Comparison of ENCODE assay signal across 23 cellular contexts in the genomic region with DNA sequence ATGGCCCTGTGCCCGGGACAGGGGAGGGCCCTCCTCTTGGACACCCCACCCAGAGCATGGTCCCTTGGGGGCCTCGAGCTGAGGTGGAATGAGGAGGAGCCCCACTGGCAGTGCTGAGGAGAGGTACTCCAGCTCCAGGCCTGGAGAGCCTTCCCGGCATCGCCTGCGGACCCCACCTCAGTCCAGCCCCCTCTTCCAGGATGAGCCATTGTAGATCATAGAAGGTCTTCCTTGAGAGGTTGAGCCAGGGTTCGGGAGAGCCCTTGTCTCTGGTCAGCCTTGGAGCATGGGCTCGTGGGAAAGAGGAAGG. TPM values are rescaled to one million over a fixed set of nuclear protein-coding genes. Genes with fewer than 3 reads are reported as not detected.
"Had no signal": no experiment of that assay in that cellular context is flagged by ENCODE, and none has a peak within 500 bp of the region (broad histone marks: within the 10 kb centered on the region; RNA-seq: fewer than 3 reads in every experiment).

No MANE protein-coding gene starts in this region.

- H3K9me3 ChIP-seq: esophagus muscularis mucosa, gastroesophageal sphincter, heart left ventricle, left lung, lower lobe of right lung, mucosa of descending colon had no signal

- ATAC-seq: foreskin keratinocyte; gastroesophageal sphincter; heart left ventricle; left cardiac atrium; left lung; left ventricle myocardium superior; naive thymus-derived CD8-positive, alpha-beta T cell had no signal

- H3K36me3 ChIP-seq: esophagus muscularis mucosa, gastroesophageal sphincter, heart left ventricle, left lung, lower lobe of right lung had no signal

- DNase-seq: dorsolateral prefrontal cortex; effector CD4-positive, alpha-beta T cell; effector memory CD4-positive, alpha-beta T cell; foreskin keratinocyte; heart left ventricle; hypothalamus; immature natural killer cell; islet precursor cell; left cardiac atrium; left ventricle myocardium superior; lower lobe of right lung; mesenchymal stem cell; mucosa of descending colon; naive B cell; naive thymus-derived CD8-positive, alpha-beta T cell had no signal

- FAIRE-seq: endothelial cell of umbilical vein, frontal cortex had no signal

- H3K4me3 ChIP-seq: coronary artery, dorsolateral prefrontal cortex, esophagus muscularis mucosa, gastroesophageal sphincter, heart left ventricle, hepatocyte, left lung, lower lobe of right lung, mucosa of descending colon had no signal

- H3K27me3 ChIP-seq: esophagus muscularis mucosa, foreskin keratinocyte, gastroesophageal sphincter, hepatocyte, left lung had no signal

- H3K4me1 ChIP-seq: esophagus muscularis mucosa, foreskin keratinocyte, gastroesophageal sphincter, heart left ventricle, left lung, lower lobe of right lung had no signal

- H3K27ac ChIP-seq: coronary artery, dorsolateral prefrontal cortex, esophagus muscularis mucosa, foreskin keratinocyte, gastroesophageal sphincter, heart left ventricle, hepatocyte, left lung, lower lobe of right lung had no signal

RNA-seq across cellular contexts. Expression of gene SMIM10L2A, which starts 16.9 kb away (rescaled TPM):
- total RNA-seq: fibroblast of villous mesenchyme had no signal
